Comparison of ENCODE assay signal across 13 cellular contexts in the genomic region with DNA sequence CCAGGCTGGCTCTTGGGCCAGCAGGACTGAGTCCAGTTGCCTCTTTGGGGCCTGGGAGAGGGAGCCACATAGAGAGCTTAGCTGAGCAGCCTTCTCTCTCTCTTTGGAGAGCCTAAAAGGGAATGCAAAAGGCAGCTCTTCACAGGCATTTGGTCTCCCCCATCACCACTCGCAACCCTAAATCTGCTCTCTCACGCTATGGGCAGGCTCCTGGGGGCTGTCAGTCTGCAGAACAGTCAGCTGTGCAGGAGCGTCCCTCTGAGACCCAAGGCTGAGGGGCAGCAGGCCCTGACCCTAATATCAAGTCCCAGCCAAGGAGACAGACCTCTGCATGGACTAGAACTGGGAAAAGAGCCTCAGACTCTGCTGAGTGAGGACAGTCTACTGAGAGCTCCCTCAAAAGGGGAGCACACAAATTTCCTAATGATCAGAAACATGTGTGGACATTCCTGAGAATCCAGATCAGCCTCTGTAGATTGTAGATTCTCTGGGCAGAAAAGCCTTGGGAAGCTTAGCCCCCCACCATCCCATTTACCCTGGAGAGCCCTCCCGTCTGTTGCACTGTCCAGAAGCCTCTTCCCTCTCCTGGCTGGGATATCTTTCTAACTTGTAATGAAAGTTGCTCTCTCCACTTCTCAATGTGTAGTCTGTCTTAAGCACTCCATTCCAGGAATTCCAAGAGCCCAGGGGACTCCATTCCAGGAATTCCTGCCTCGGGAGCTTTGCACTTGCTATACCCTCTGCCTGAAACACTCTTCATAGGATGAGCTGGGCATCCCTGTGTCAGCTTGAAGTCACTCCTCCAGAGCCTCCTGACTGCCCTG.
DNase-seq lines count a peak whose midpoint lies in the region; ATAC-seq lines count a peak whose summit lies in the region.
"Had no signal": no experiment of that assay in that cellular context is flagged by ENCODE, and none has a peak within 500 bp of the region (broad histone marks: within the 10 kb centered on the region; RNA-seq: fewer than 3 reads in every experiment).

No MANE protein-coding gene starts in this region.

- H3K27me3 Mint-ChIP-seq in activated CD4-positive, alpha-beta memory T cell treated with anti-CD3 and anti-CD28 coated beads for 36 hours = no peaks in the 10 kb centered on the region

- H3K27ac Mint-ChIP-seq in activated CD4-positive, alpha-beta memory T cell treated with anti-CD3 and anti-CD28 coated beads for 36 hours = no peak overlapping the region
- H3K27ac Mint-ChIP-seq: CD4-positive, alpha-beta memory T cell; progenitor cell of endocrine pancreas; T-helper 1 cell treated with Interleukin-12 subunit alpha and Interleukin-12 subunit beta and Interleukin-4 antibody, amounts not matched to agents 30 μg/mL and 1 μg/mL, for 36 hours had no signal

- H2BK15ac ChIP-seq in mesenchymal stem cell (ENCODE audit: low read depth, poor library complexity, severe bottlenecking) = no peak overlapping the region

- CTCF ChIA-PET in activated CD4-positive, alpha-beta memory T cell treated with anti-CD3 and anti-CD28 coated beads for 36 hours (lab: Charles Lee) = interaction anchor here (0.8 to 2.0 kb wide), 2 partner anchors 9 to 1426 kb away, joined by 3 to 4 read pairs; no protein-coding TSS in a partner anchor

- DNase-seq in AG08396 (ENCODE audit: low spot score) (peak; percentile 57), mesenchymal stem cell (peak; percentile 46), NCI-H1105 treated with DMSO at 0.1 percent for 48 hours (lab: John Stamatoyannopoulos, UW) (no peak), SIG-M5 (lab: John Stamatoyannopoulos, UW) (no peak)
- DNase-seq in activated CD4-positive, alpha-beta memory T cell treated with anti-CD3 and anti-CD28 coated beads for 36 hours = no peak
- DNase-seq: activated CD8-positive, alpha-beta memory T cell treated with anti-CD3 and anti-CD28 coated beads, Interleukin-2, amount 50 U/mL, for 48 hours; CD4-positive, alpha-beta memory T cell; central memory CD4-positive, alpha-beta T cell had no signal

- H2BK5ac ChIP-seq in mesenchymal stem cell (ENCODE audit: low read depth, low read length, poor library complexity, severe bottlenecking) = no peak overlapping the region

- no peak for ATAC-seq in HG02852 (IDR thresholded peaks at IDR 0.05; ENCODE audit: unreplicated experiment)

- H2AFZ ChIP-seq in mesenchymal stem cell (ENCODE audit: low read depth, low read length) = no peak overlapping the region

- H3K4ac ChIP-seq in mesenchymal stem cell (ENCODE audit: low read depth in 1 of 2, low read length in 2 of 2) = peak overlapping the region in 1 of 2 experiments; percentile 2

- no peak overlapping the region for H3K4me3 Mint-ChIP-seq in activated CD4-positive, alpha-beta memory T cell treated with anti-CD3 and anti-CD28 coated beads for 36 hours
- H3K4me3 Mint-ChIP-seq: CD4-positive, alpha-beta memory T cell; T-helper 1 cell treated with Interleukin-12 subunit alpha and Interleukin-12 subunit beta and Interleukin-4 antibody, amounts not matched to agents 30 μg/mL and 1 μg/mL, for 36 hours had no signal

- peak overlapping the region; percentile 21 to 52 for H2BK12ac ChIP-seq in mesenchymal stem cell (ENCODE audit: low read length in 2 of 2)

- H3K36me3 Mint-ChIP-seq in activated CD4-positive, alpha-beta memory T cell treated with anti-CD3 and anti-CD28 coated beads for 36 hours = no peaks in the 10 kb centered on the region
- H3K36me3 Mint-ChIP-seq: CD4-positive, alpha-beta memory T cell had no signal

- H3K9ac ChIP-seq in HUES6 (ENCODE audit: low read length) = peak overlapping the region; percentile 48
- H3K9ac ChIP-seq in mesenchymal stem cell (ENCODE audit: low read length) = no peak overlapping the region

- H2AK5ac ChIP-seq in mesenchymal stem cell (ENCODE audit: low read length, severe bottlenecking) = peak overlapping the region; percentile 16

- peak overlapping the region; percentile 23 to 75 for H3K18ac ChIP-seq in mesenchymal stem cell (ENCODE audit: low read depth in 1 of 2, low read length in 2 of 2)

- no peak overlapping the region for H4K8ac ChIP-seq in mesenchymal stem cell (ENCODE audit: low read length)

- H3K4me1 ChIP-seq in HUES6 (ENCODE audit: control insufficient read depth, insufficient read depth, low read length) (peaks cover 32% of the 10 kb centered on the region), ectodermal cell (ENCODE audit: control insufficient read depth, insufficient read depth, low read length) (peaks cover 28% of the 10 kb centered on the region), mesenchymal stem cell (ENCODE audit: control insufficient read depth, insufficient read depth, low read depth, low read length) (peaks cover 12% of the 10 kb centered on the region)

- H3K14ac ChIP-seq in mesenchymal stem cell (ENCODE audit: low read length in 2 of 2) = no peak overlapping the region

- H4K91ac ChIP-seq in mesenchymal stem cell (ENCODE audit: low read length) = peak overlapping the region; percentile 77

- peak overlapping the region; percentile 6 for H3K4me2 ChIP-seq in mesenchymal stem cell (ENCODE audit: low read length, poor library complexity, severe bottlenecking)

- peaks cover 8% of the 10 kb centered on the region; the same call in 1 of the 2 replicates for H3K9me3 ChIP-seq in HUES6 (ENCODE audit: control insufficient read depth, insufficient read depth, low read depth, low read length)
- H3K9me3 ChIP-seq in ectodermal cell (ENCODE audit: control insufficient read depth, low read length) = no peaks in the 10 kb centered on the region
- no peaks in the 10 kb centered on the region for H3K9me3 ChIP-seq in mesenchymal stem cell (ENCODE audit: control insufficient read depth, low read length)

- H2BK120ac ChIP-seq in mesenchymal stem cell (ENCODE audit: low read depth, low read length) = peak overlapping the region; percentile 21

- POLR2A ChIA-PET in activated CD4-positive, alpha-beta memory T cell treated with anti-CD3 and anti-CD28 coated beads for 36 hours (lab: Charles Lee) = no interaction called here

- 37 to 42% methylated on average over 5 of the region's 5 CpGs for WGBS in ectodermal cell, 2 experiments
- WGBS in mesenchymal stem cell = 43% methylated on average over 5 of the region's 5 CpGs

- intact Hi-C loops in activated CD4-positive, alpha-beta memory T cell treated with anti-CD3 and anti-CD28 coated beads for 36 hours (cut with micrococcal nuclease) = no loop called here

- peak overlapping the region; percentile 9; the same call in 1 of the 2 replicates for H3K4me3 ChIP-seq in HUES6 (ENCODE audit: low read depth, low read length)
- H3K4me3 ChIP-seq in ectodermal cell (ENCODE audit: insufficient read depth, low read depth, low read length) = no peak overlapping the region
- H3K4me3 ChIP-seq in mesenchymal stem cell (ENCODE audit: insufficient read depth in 1 of 2, low read depth in 1 of 2, low read length in 2 of 2) = no peak overlapping the region

- no peak overlapping the region for H3K23ac ChIP-seq in mesenchymal stem cell (ENCODE audit: low read length in 2 of 2)

- H3K79me1 ChIP-seq in mesenchymal stem cell (replicated peaks; ENCODE audit: low read length, poor library complexity, severe bottlenecking) = no peaks in the 10 kb centered on the region

- peaks cover 9% of the 10 kb centered on the region for H3K4me1 Mint-ChIP-seq in activated CD4-positive, alpha-beta memory T cell treated with anti-CD3 and anti-CD28 coated beads for 36 hours (ENCODE audit: low read depth)

- H3K9me3 Mint-ChIP-seq in activated CD4-positive, alpha-beta memory T cell treated with anti-CD3 and anti-CD28 coated beads for 36 hours = no peaks in the 10 kb centered on the region
- H3K9me3 Mint-ChIP-seq: T-helper 1 cell treated with Interleukin-12 subunit alpha and Interleukin-12 subunit beta and Interleukin-4 antibody, amounts not matched to agents 30 μg/mL and 1 μg/mL, for 36 hours had no signal

- H3K36me3 ChIP-seq in HUES6 (ENCODE audit: control insufficient read depth, insufficient read depth, low read length) = no peaks in the 10 kb centered on the region
- H3K36me3 ChIP-seq in ectodermal cell (ENCODE audit: control insufficient read depth, insufficient read depth, low read length) = no peaks in the 10 kb centered on the region
- H3K36me3 ChIP-seq in mesenchymal stem cell (ENCODE audit: control insufficient read depth in 1 of 2, insufficient read depth in 2 of 2, low read depth in 1 of 2, low read length in 2 of 2) = no peaks in the 10 kb centered on the region

- H3K27ac ChIP-seq in HUES6 (ENCODE audit: low read depth, low read length) (peak overlapping the region; percentile 76), ectodermal cell (ENCODE audit: insufficient read depth, low read depth, low read length, poor library complexity, severe bottlenecking) (peak overlapping the region; percentile 81), mesenchymal stem cell (ENCODE audit: low read length, poor library complexity, severe bottlenecking) (peak overlapping the region; percentile 62)

- H3K27me3 ChIP-seq in HUES6 (ENCODE audit: control insufficient read depth, insufficient read depth, low read length) (no peaks in the 10 kb centered on the region), ectodermal cell (ENCODE audit: control insufficient read depth, insufficient read depth, low read length, poor library complexity, severe bottlenecking) (no peaks in the 10 kb centered on the region), mesenchymal stem cell (ENCODE audit: control insufficient read depth in 1 of 2, insufficient read depth in 1 of 2, low read length in 2 of 2) (no peaks in the 10 kb centered on the region)

Comparison
In these comparisons a context has a peak if more than half of its experiments do, and no peak if none do; other contexts are left out.
1. DNase-seq: peak in AG08396 (single experiment) and mesenchymal stem cell (single experiment); none in NCI-H1105 treated with DMSO at 0.1 percent for 48 hours (single experiment), activated CD4-positive, alpha-beta memory T cell treated with anti-CD3 and anti-CD28 coated beads for 36 hours (single experiment) and SIG-M5 (single experiment).
2. Peak in every context shown above with its lines, with median percentiles within 50 percentile points of each other: H3K27ac ChIP-seq.